Comparison of ENCODE assay signal across 1 cellular context in the genomic region with DNA sequence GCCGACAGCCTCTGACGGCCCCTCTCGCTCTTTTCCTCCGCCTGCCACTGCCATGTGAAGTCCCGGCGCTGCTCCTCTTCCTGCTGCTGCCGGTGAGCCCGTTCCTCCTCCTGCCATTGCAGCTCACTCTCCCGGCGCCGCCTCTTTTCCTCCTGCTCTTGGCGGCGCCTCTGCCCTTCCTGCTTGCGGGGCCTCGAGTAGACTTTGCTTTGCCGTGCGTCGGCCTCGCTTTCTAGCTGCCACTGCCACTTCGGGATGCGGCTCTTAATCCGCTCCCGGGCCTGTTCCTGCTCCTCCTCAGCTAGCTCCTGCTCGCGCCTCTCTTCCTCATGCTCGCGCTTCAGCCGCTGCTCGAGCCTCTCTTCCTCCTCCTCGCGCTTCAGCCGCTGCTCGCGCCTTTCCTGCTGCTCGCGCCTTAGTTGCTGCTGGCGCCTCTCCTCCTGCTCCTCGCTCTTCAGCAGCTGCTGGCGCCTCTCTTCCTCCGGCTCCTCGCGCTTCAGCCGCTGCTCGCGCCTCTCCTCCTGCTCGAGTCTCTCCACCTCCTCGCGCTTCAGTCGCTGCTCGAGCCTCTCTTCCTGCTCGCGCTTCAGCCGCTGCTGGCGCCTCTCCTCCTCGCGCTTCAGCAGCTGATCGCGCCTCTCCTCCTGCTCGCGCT.
TF ChIP-seq lines count a peak whose summit lies in the region.

No MANE protein-coding gene starts in this region.

TF ChIP-seq in HEK293, 187 proteins besides CTCF, POLR2A, EP300 and RAD21 (continued from another document):
- no peak for TF ChIP-seq ZNF148 (tag by site-specific recombination; IDR thresholded peaks at IDR 0.05; ENCODE audit: borderline replicate concordance)
- TF ChIP-seq REST (tag by site-specific recombination; IDR thresholded peaks at IDR 0.05): no peak
- TF ChIP-seq ZNF580 (tag by site-specific recombination; IDR thresholded peaks at IDR 0.05): no peak
- TF ChIP-seq BCL11B (tag by site-specific recombination; IDR thresholded peaks at IDR 0.05; ENCODE audit: low read depth): no peak
- TF ChIP-seq PRDM1 (tag by site-specific recombination; IDR thresholded peaks at IDR 0.05): no peak
- no peak for TF ChIP-seq ZFP41 (tag by site-specific recombination; IDR thresholded peaks at IDR 0.05; ENCODE audit: borderline replicate concordance)
- TF ChIP-seq ZNF692 (tag by site-specific recombination; IDR thresholded peaks at IDR 0.05): no peak
- no peak for TF ChIP-seq KLF8 (tag by site-specific recombination; IDR thresholded peaks at IDR 0.05)
- no peak for TF ChIP-seq PBX3 (CRISPR knock-in tag; IDR thresholded peaks at IDR 0.05)
- no peak for TF ChIP-seq ZNF157 (tag by site-specific recombination; IDR thresholded peaks at IDR 0.05)
- no peak for TF ChIP-seq ZNF777 (tag by site-specific recombination; IDR thresholded peaks at IDR 0.05; ENCODE audit: borderline replicate concordance)
- TF ChIP-seq ZNF184 (tag by site-specific recombination; IDR thresholded peaks at IDR 0.05): no peak
- peak; percentile 18 for TF ChIP-seq SP2 (tag by site-specific recombination; IDR thresholded peaks at IDR 0.05)
- no peak for TF ChIP-seq ZSCAN23 (tag by site-specific recombination; IDR thresholded peaks at IDR 0.05)
- TF ChIP-seq RBAK (tag by site-specific recombination; IDR thresholded peaks at IDR 0.05): no peak
- TF ChIP-seq, protein P1, sequence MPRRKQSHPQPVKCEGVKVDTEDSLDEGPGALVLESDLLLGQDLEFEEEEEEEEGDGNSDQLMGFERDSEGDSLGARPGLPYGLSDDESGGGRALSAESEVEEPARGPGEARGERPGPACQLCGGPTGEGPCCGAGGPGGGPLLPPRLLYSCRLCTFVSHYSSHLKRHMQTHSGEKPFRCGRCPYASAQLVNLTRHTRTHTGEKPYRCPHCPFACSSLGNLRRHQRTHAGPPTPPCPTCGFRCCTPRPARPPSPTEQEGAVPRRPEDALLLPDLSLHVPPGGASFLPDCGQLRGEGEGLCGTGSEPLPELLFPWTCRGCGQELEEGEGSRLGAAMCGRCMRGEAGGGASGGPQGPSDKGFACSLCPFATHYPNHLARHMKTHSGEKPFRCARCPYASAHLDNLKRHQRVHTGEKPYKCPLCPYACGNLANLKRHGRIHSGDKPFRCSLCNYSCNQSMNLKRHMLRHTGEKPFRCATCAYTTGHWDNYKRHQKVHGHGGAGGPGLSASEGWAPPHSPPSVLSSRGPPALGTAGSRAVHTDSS (tag by site-specific recombination; IDR thresholded peaks at IDR 0.05): peak; percentile 59; the same call in 1 of the 2 replicates
- TF ChIP-seq, protein P2, sequence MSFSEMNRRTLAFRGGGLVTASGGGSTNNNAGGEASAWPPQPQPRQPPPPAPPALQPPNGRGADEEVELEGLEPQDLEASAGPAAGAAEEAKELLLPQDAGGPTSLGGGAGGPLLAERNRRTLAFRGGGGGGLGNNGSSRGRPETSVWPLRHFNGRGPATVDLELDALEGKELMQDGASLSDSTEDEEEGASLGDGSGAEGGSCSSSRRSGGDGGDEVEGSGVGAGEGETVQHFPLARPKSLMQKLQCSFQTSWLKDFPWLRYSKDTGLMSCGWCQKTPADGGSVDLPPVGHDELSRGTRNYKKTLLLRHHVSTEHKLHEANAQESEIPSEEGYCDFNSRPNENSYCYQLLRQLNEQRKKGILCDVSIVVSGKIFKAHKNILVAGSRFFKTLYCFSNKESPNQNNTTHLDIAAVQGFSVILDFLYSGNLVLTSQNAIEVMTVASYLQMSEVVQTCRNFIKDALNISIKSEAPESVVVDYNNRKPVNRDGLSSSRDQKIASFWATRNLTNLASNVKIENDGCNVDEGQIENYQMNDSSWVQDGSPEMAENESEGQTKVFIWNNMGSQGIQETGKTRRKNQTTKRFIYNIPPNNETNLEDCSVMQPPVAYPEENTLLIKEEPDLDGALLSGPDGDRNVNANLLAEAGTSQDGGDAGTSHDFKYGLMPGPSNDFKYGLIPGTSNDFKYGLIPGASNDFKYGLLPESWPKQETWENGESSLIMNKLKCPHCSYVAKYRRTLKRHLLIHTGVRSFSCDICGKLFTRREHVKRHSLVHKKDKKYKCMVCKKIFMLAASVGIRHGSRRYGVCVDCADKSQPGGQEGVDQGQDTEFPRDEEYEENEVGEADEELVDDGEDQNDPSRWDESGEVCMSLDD (tag by site-specific recombination; IDR thresholded peaks at IDR 0.05): no peak
- TF ChIP-seq ZNF404 (tag by site-specific recombination; IDR thresholded peaks at IDR 0.05): no peak
- no peak for TF ChIP-seq ZNF776 (tag by site-specific recombination; IDR thresholded peaks at IDR 0.05; ENCODE audit: borderline replicate concordance)
- no peak for TF ChIP-seq ZBTB48 (tag by site-specific recombination; IDR thresholded peaks at IDR 0.05)
- no peak for TF ChIP-seq ZNF747 (tag by site-specific recombination; IDR thresholded peaks at IDR 0.05)
- peak; percentile 17; the same call in 1 of the 2 replicates for TF ChIP-seq ZBTB11 (tag by site-specific recombination; conservative IDR thresholded peaks at IDR 0.05; ENCODE audit: low read depth)
- no peak for TF ChIP-seq AEBP2 (tag by site-specific recombination; IDR thresholded peaks at IDR 0.05; ENCODE audit: borderline replicate concordance)
- peak; percentile 76; the same call in 1 of the 2 replicates for TF ChIP-seq ZNF394 (tag by site-specific recombination; IDR thresholded peaks at IDR 0.05; ENCODE audit: borderline replicate concordance)
- no peak for TF ChIP-seq HOXD13 (CRISPR knock-in tag; IDR thresholded peaks at IDR 0.05; ENCODE audit: borderline replicate concordance)
- peak; percentile 70 for TF ChIP-seq SETDB1 (IDR thresholded peaks at IDR 0.05; ENCODE audit: insufficient read length, low read length)
